ENCODE assay signal across 1 cellular context in genomic region chr2:96265840-96266569, GRCh38.
TF ChIP-seq lines count a peak whose summit lies in the region.

Gene CIAO1, plus strand, starts transcription at chr2:96266225. Its CDS starts 126 bp downstream, at chr2:96266351.
Gene TMEM127, minus strand, starts transcription at chr2:96265997. Its CDS starts 616 bp downstream, at chr2:96265381.

TF ChIP-seq in HepG2, 621 proteins besides CTCF, POLR2A, EP300 and RAD21 (continued from another document and continues in another):
- TF ChIP-seq BRF2 (CRISPR knock-in tag; IDR thresholded peaks at IDR 0.05): peak; percentile 79; the same call in 1 of the 2 replicates
- no peak for TF ChIP-seq GLMP (CRISPR knock-in tag; IDR thresholded peaks at IDR 0.05; ENCODE audit: borderline replicate concordance)
- TF ChIP-seq SRF (IDR thresholded peaks at IDR 0.05; ENCODE audit: low read depth, low read length): no peak
- TF ChIP-seq ZBTB39 (CRISPR knock-in tag; IDR thresholded peaks at IDR 0.05): peak; percentile 95
- TF ChIP-seq FOXC1 (CRISPR knock-in tag; IDR thresholded peaks at IDR 0.05; ENCODE audit: borderline replicate concordance): peak; percentile 99
- peak; percentile 5; the same call in 1 of the 2 replicates for TF ChIP-seq ZNF563 (CRISPR knock-in tag; IDR thresholded peaks at IDR 0.05)
- TF ChIP-seq ZNF589 (CRISPR knock-in tag; conservative IDR thresholded peaks at IDR 0.05): peak; percentile 13; the same call in 1 of the 2 replicates
- TF ChIP-seq BCLAF1 (IDR thresholded peaks at IDR 0.05): no peak
- TF ChIP-seq SIN3B (IDR thresholded peaks at IDR 0.05; ENCODE audit: low read length): no peak
- no peak for TF ChIP-seq ADNP (CRISPR knock-in tag; IDR thresholded peaks at IDR 0.05)
- peak; percentile 88 for TF ChIP-seq REL (CRISPR knock-in tag; conservative IDR thresholded peaks at IDR 0.05)
- TF ChIP-seq ZBED4 (CRISPR knock-in tag; IDR thresholded peaks at IDR 0.05; ENCODE audit: borderline replicate concordance): peak; percentile 78; the same call in 1 of the 2 replicates
- peak; percentile 88 for TF ChIP-seq DBP (CRISPR knock-in tag; IDR thresholded peaks at IDR 0.05; ENCODE audit: not compliant biosample characterization)
- TF ChIP-seq SMARCE1 (IDR thresholded peaks at IDR 0.05; ENCODE audit: borderline replicate concordance): no peak
- no peak for TF ChIP-seq TMF1 (CRISPR knock-in tag; IDR thresholded peaks at IDR 0.05; ENCODE audit: low read depth)
- TF ChIP-seq ZNF580 (CRISPR knock-in tag; IDR thresholded peaks at IDR 0.05; ENCODE audit: borderline replicate concordance, low read depth): peak; percentile 87; the same call in 1 of the 2 replicates
- TF ChIP-seq THAP11 (CRISPR knock-in tag; IDR thresholded peaks at IDR 0.05): peak; percentile 100
- TF ChIP-seq ZBTB37 (CRISPR knock-in tag; IDR thresholded peaks at IDR 0.05): no peak
- peak; percentile 83 for TF ChIP-seq ZZZ3 (CRISPR knock-in tag; IDR thresholded peaks at IDR 0.05; ENCODE audit: borderline replicate concordance)
- peak; percentile 99 for TF ChIP-seq GABPB1 (CRISPR knock-in tag; IDR thresholded peaks at IDR 0.05)
- no peak; the same call in 1 of the 2 replicates for TF ChIP-seq ZFP41 (CRISPR knock-in tag; IDR thresholded peaks at IDR 0.05; ENCODE audit: borderline replicate concordance)
- no peak; the same call in 1 of the 2 replicates for TF ChIP-seq ZNF224 (CRISPR knock-in tag; IDR thresholded peaks at IDR 0.05)
- TF ChIP-seq REXO4 (CRISPR knock-in tag; IDR thresholded peaks at IDR 0.05; ENCODE audit: borderline replicate concordance): no peak
- TF ChIP-seq SALL1 (CRISPR knock-in tag; IDR thresholded peaks at IDR 0.05): peak; percentile 86
- TF ChIP-seq ARNT2 (CRISPR knock-in tag; IDR thresholded peaks at IDR 0.05; ENCODE audit: low read depth): peak; percentile 70; the same call in 1 of the 2 replicates
- TF ChIP-seq MATR3 (CRISPR knock-in tag; IDR thresholded peaks at IDR 0.05): no peak
- TF ChIP-seq FOXP1 (IDR thresholded peaks at IDR 0.05): no peak
- peak; percentile 17; the same call in 1 of the 2 replicates for TF ChIP-seq FOXP1 (CRISPR knock-in tag; IDR thresholded peaks at IDR 0.05)
- TF ChIP-seq ZSCAN25 (CRISPR knock-in tag; IDR thresholded peaks at IDR 0.05): peak; percentile 100
- TF ChIP-seq ZNF768 (CRISPR knock-in tag; IDR thresholded peaks at IDR 0.05): peak; percentile 87; the same call in 1 of the 2 replicates
- TF ChIP-seq ATF7-NPFF (CRISPR knock-in tag; IDR thresholded peaks at IDR 0.05; ENCODE audit: low read depth): peak; percentile 85; the same call in 1 of the 2 replicates
- peak; percentile 65; the same call in 1 of the 2 replicates for TF ChIP-seq BATF2 (CRISPR knock-in tag; IDR thresholded peaks at IDR 0.05)
- TF ChIP-seq ZBTB7B (CRISPR knock-in tag; IDR thresholded peaks at IDR 0.05): peak; percentile 54; the same call in 1 of the 2 replicates
- TF ChIP-seq ZBTB38 (CRISPR knock-in tag; IDR thresholded peaks at IDR 0.05): peak; percentile 84
- no peak for TF ChIP-seq SCMH1 (CRISPR knock-in tag; IDR thresholded peaks at IDR 0.05; ENCODE audit: borderline replicate concordance)
- TF ChIP-seq FUBP1 (CRISPR knock-in tag; IDR thresholded peaks at IDR 0.05; ENCODE audit: borderline replicate concordance): peak; percentile 83; the same call in 1 of the 2 replicates
- TF ChIP-seq IRF1 (CRISPR knock-in tag; IDR thresholded peaks at IDR 0.05; ENCODE audit: low read depth): peak; percentile 84; the same call in 1 of the 2 replicates
- TF ChIP-seq MIER2 (CRISPR knock-in tag; IDR thresholded peaks at IDR 0.05): no peak; the same call in 1 of the 2 replicates
- no peak; the same call in 1 of the 2 replicates for TF ChIP-seq SP140L (CRISPR knock-in tag; IDR thresholded peaks at IDR 0.05; ENCODE audit: borderline replicate concordance)
- peak; percentile 72 for TF ChIP-seq ZBTB43 (CRISPR knock-in tag; conservative IDR thresholded peaks at IDR 0.05)
- TF ChIP-seq MEIS1 (CRISPR knock-in tag; IDR thresholded peaks at IDR 0.05; ENCODE audit: borderline replicate concordance): peak; percentile 92; the same call in 1 of the 2 replicates
